13 cellular contexts compared by ENCODE assay signal in genomic region chr17:70353408-70354092, GRCh38.
"Had no signal": no experiment of that assay in that cellular context is flagged by ENCODE, and none has a peak within 500 bp of the region (broad histone marks: within the 10 kb centered on the region; RNA-seq: fewer than 3 reads in every experiment).

No MANE protein-coding gene starts in this region.

- DNase-seq: activated CD4-positive, alpha-beta T cell treated with anti-CD3 and anti-CD28 coated beads, Interleukin-2, amount 50 U/mL, for 4 hours; activated CD4-positive, CD25-positive, alpha-beta regulatory T cell treated with anti-CD3 and anti-CD28 coated beads, Interleukin-2, amount 50 U/mL, for 72 hours; activated effector memory CD4-positive, alpha-beta T cell treated with Interleukin-2 at 50 U/mL for 16 hours; activated T-cell treated with anti-CD3 and anti-CD28 coated beads, Interleukin-2, amount 50 U/mL, for 24 hours; amygdala; brain microvascular endothelial cell; cerebellar nuclear complex; effector memory CD8-positive, alpha-beta T cell; kidney; nephron progenitor cell; sigmoid colon; stimulated activated CD4-positive, alpha-beta T cell treated with anti-CD3 and anti-CD28 coated beads, Interleukin-12 subunit alpha, Interleukin-12 subunit beta, amount 100 ng/mL, for 4 hours; stimulated activated naive CD4-positive, alpha-beta T cell had no signal

- H3K27ac ChIP-seq: brain microvascular endothelial cell, sigmoid colon had no signal

- ATAC-seq: effector memory CD8-positive, alpha-beta T cell had no signal
